ENCODE assay signal across 8 cellular contexts in the genomic region with DNA sequence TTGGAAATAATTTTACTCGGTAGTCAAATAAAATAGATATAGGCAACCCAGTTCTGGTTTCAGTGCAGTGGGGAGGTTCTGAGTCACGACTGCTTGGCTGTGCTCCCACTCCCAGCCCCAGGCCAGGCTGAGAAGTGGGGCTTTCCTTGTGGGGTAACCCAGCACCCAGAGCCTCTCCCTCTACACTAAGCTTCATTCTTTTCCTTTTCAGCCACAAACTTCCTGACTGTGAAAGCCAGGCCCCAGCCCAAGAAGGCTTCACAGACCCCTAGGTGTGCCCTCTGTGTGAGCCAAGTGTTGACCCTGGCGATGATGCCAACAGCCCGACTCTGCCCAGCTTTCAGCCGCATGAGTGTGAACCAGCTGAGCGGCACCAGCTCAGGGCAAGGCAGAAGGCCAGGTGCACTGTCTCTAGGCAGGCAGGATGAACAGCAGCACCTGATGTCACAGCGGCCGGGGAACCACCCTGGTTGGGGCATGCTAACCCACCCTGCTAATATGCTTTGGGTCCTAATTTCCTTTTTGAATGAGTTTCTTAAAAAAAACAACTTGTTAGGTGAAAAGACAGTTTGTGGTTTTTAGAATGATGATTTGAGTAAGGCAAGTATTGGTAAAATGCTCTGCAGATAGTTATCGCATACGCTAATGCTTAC. TPM values are rescaled to one million over a fixed set of nuclear protein-coding genes. Genes with fewer than 3 reads are reported as not detected.
DNase-seq lines count a peak whose midpoint lies in the region; ATAC-seq and TF ChIP-seq lines count a peak whose summit lies in the region.

No MANE protein-coding gene starts in this region.

- H3K36me3 ChIP-seq in tibial nerve = no peaks in the 10 kb centered on the region

- H3K9me3 ChIP-seq in tibial nerve = no peaks in the 10 kb centered on the region

- H3K9me3 Mint-ChIP-seq in chondrocyte (ENCODE audit: low read depth) (no peaks in the 10 kb centered on the region), nephron (no peaks in the 10 kb centered on the region)

- H3K4me1 ChIP-seq in tibial nerve = peaks cover 7 to 52% (median 47%) of the 10 kb centered on the region in 4 donors

- no peak for TF ChIP-seq POLR2A in tibial nerve (IDR thresholded peaks at IDR 0.05)

- DNase-seq in AG20443 (ENCODE audit: low spot score) (peak; percentile 54), chondrocyte (ENCODE audit: low spot score) (no peak), tibial nerve (ENCODE audit: low spot score in 2 of 2) (no peak), HT-29 (ENCODE audit: low spot score) (no peak)
- DNase-seq in activated CD4-positive, alpha-beta T cell treated with anti-CD3 and anti-CD28 coated beads for 4 hours = peak; percentile 73 to 81

- H3K4me3 Mint-ChIP-seq in chondrocyte (ENCODE audit: unreplicated experiment) = no peak overlapping the region
- H3K4me3 Mint-ChIP-seq in nephron = no peak overlapping the region

- H3K27ac Mint-ChIP-seq in chondrocyte (ENCODE audit: unreplicated experiment) (peak overlapping the region; percentile 85), nephron (peak overlapping the region; percentile 100)

- TF ChIP-seq EP300 in tibial nerve (IDR thresholded peaks at IDR 0.05) = no peak

- H3K4me3 ChIP-seq in tibial nerve = no peak overlapping the region

- 53 to 56% methylated on average over 10 of the region's 10 CpGs for WGBS in tibial nerve, 2 donors

- H3K27me3 Mint-ChIP-seq in chondrocyte (ENCODE audit: low read depth) (no peaks in the 10 kb centered on the region), nephron (ENCODE audit: low read depth) (no peaks in the 10 kb centered on the region)

- H3K27me3 ChIP-seq in tibial nerve = no peaks in the 10 kb centered on the region

- H3K36me3 Mint-ChIP-seq in chondrocyte (ENCODE audit: low read depth) (no peaks in the 10 kb centered on the region), nephron (ENCODE audit: low read depth) (no peaks in the 10 kb centered on the region)

- peak; percentile 81 for ATAC-seq in GM19463 (IDR thresholded peaks at IDR 0.05; ENCODE audit: unreplicated experiment)
- peak; percentile 77 for ATAC-seq in HG03565 (IDR thresholded peaks at IDR 0.05; ENCODE audit: unreplicated experiment)

- peak overlapping the region; percentile 23 to 99 (median 72) for H3K27ac ChIP-seq in tibial nerve

- H3K4me1 Mint-ChIP-seq in chondrocyte (ENCODE audit: low read depth) = peaks cover 64% of the 10 kb centered on the region
- peaks cover 63% of the 10 kb centered on the region for H3K4me1 Mint-ChIP-seq in nephron

- no peak for TF ChIP-seq CTCF in chondrocyte (IDR thresholded peaks at IDR 0.05)
- TF ChIP-seq CTCF in nephron (IDR thresholded peaks at IDR 0.05; ENCODE audit: unreplicated experiment in 3 of 3) = no peak
- TF ChIP-seq CTCF in tibial nerve (IDR thresholded peaks at IDR 0.05) = no peak

RNA-seq across cellular contexts. Expression of a gene that starts 42.2 kb away (rescaled TPM):
- total RNA-seq in chondrocyte (2.3 to 5.3 TPM (median 3.6 TPM) in 3 replicates), tibial nerve (10 to 100 TPM in 2 of 4 donors, 1 to 10 TPM in 2; 2.2 to 20.7 (median 8.0) TPM)
- 2.1 and 3.6 TPM in 2 replicates for total RNA-seq in HT-29 (2014; rRNA removed; shearing (Covaris generic))

RNA-seq across cellular contexts. Expression of a gene that starts 52.6 kb away (rescaled TPM):
- 113 to 124 TPM (median 123 TPM) in 3 replicates for total RNA-seq in chondrocyte
- 100 to 1,000 TPM; 117 to 141 (median 123) TPM for total RNA-seq in tibial nerve
- total RNA-seq in HT-29 (2014; rRNA removed; shearing (Covaris generic)) = 38.5 and 40.7 TPM in 2 replicates

Comparison
In these comparisons a context has a peak if more than half of its experiments do, and no peak if none do; other contexts are left out.
1. DNase-seq: peak in AG20443 (single experiment) and activated CD4-positive, alpha-beta T cell treated with anti-CD3 and anti-CD28 coated beads for 4 hours (2 of 2); none in chondrocyte (single experiment), tibial nerve (0 of 2) and HT-29 (single experiment).